ENCODE assay signal across 1 cellular context in genomic region chr14:50532502-50533313, GRCh38.
TF ChIP-seq lines count a peak whose summit lies in the region.

TSS of gene MAP4K5 (minus strand) at chr14:50532569. CDS start at chr14:50532049, 520 bp downstream.

TF ChIP-seq in HepG2, 621 proteins besides CTCF, POLR2A, EP300 and RAD21 (continued from another document and continues in another):
- no peak for TF ChIP-seq ZBTB4 (CRISPR knock-in tag; IDR thresholded peaks at IDR 0.05; ENCODE audit: borderline replicate concordance)
- TF ChIP-seq TOE1 (CRISPR knock-in tag; IDR thresholded peaks at IDR 0.05): no peak
- peak; percentile 51; the same call in 1 of the 2 replicates for TF ChIP-seq ZNF609 (CRISPR knock-in tag; IDR thresholded peaks at IDR 0.05; ENCODE audit: borderline replicate concordance)
- no peak for TF ChIP-seq KLF11 (CRISPR knock-in tag; IDR thresholded peaks at IDR 0.05)
- peak; percentile 78; the same call in 1 of the 2 replicates for TF ChIP-seq ZIK1 (CRISPR knock-in tag; IDR thresholded peaks at IDR 0.05; ENCODE audit: borderline replicate concordance, low read depth)
- TF ChIP-seq FOSL2 (CRISPR knock-in tag; IDR thresholded peaks at IDR 0.05): peak; percentile 45; the same call in 1 of the 2 replicates
- peak; percentile 65 for TF ChIP-seq DMAP1 (CRISPR knock-in tag; IDR thresholded peaks at IDR 0.05)
- no peak for TF ChIP-seq REXO4 (CRISPR knock-in tag; IDR thresholded peaks at IDR 0.05; ENCODE audit: borderline replicate concordance)
- TF ChIP-seq SNRNP70 (IDR thresholded peaks at IDR 0.05; ENCODE audit: low read depth, low read length): no peak
- no peak for TF ChIP-seq ZNF503 (CRISPR knock-in tag; IDR thresholded peaks at IDR 0.05)
- TF ChIP-seq ZNF839 (CRISPR knock-in tag; IDR thresholded peaks at IDR 0.05; ENCODE audit: borderline replicate concordance): peak; percentile 79; the same call in 1 of the 2 replicates
- no peak for TF ChIP-seq SOX13 (IDR thresholded peaks at IDR 0.05)
- TF ChIP-seq SOX13 (CRISPR knock-in tag; conservative IDR thresholded peaks at IDR 0.05 in 1 of 2, IDR thresholded peaks at IDR 0.05 in 1 of 2): peak in 1 of 2 experiments; percentile 14; a peak in 1 of 4 replicates
- no peak for TF ChIP-seq MED8 (CRISPR knock-in tag; IDR thresholded peaks at IDR 0.05; ENCODE audit: insufficient replicate concordance)
- no peak for TF ChIP-seq ZBTB39 (CRISPR knock-in tag; IDR thresholded peaks at IDR 0.05)
- TF ChIP-seq STAG1 (CRISPR knock-in tag; IDR thresholded peaks at IDR 0.05): peak; percentile 98
- TF ChIP-seq HDAC6 (IDR thresholded peaks at IDR 0.05; ENCODE audit: low read depth, low read length): no peak
- TF ChIP-seq ZSCAN5A (CRISPR knock-in tag; IDR thresholded peaks at IDR 0.05; ENCODE audit: borderline replicate concordance): no peak
- peak; percentile 49; the same call in 1 of the 2 replicates for TF ChIP-seq TFDP1 (CRISPR knock-in tag; IDR thresholded peaks at IDR 0.05; ENCODE audit: borderline replicate concordance)
- TF ChIP-seq IKZF4 (CRISPR knock-in tag; IDR thresholded peaks at IDR 0.05; ENCODE audit: borderline replicate concordance, low read depth, not compliant biosample characterization): no peak
- TF ChIP-seq NR0B2 (CRISPR knock-in tag; IDR thresholded peaks at IDR 0.05): peak; percentile 85; the same call in 1 of the 2 replicates
- TF ChIP-seq STAT6 (CRISPR knock-in tag; IDR thresholded peaks at IDR 0.05; ENCODE audit: borderline replicate concordance): no peak
- no peak for TF ChIP-seq ZNF615 (CRISPR knock-in tag; IDR thresholded peaks at IDR 0.05; ENCODE audit: borderline replicate concordance)
- no peak for TF ChIP-seq PLSCR1 (CRISPR knock-in tag; IDR thresholded peaks at IDR 0.05; ENCODE audit: borderline replicate concordance)
- TF ChIP-seq ZNF205 (CRISPR knock-in tag; IDR thresholded peaks at IDR 0.05): no peak
- no peak for TF ChIP-seq ZNF136 (CRISPR knock-in tag; IDR thresholded peaks at IDR 0.05; ENCODE audit: low read depth)
- TF ChIP-seq PHF8 (CRISPR knock-in tag; IDR thresholded peaks at IDR 0.05): peak; percentile 8; the same call in 1 of the 2 replicates
- no peak for TF ChIP-seq ZNF766 (CRISPR knock-in tag; IDR thresholded peaks at IDR 0.05; ENCODE audit: borderline replicate concordance)
- no peak for TF ChIP-seq NFATC3 (CRISPR knock-in tag; IDR thresholded peaks at IDR 0.05)
- TF ChIP-seq ZNF616 (CRISPR knock-in tag; IDR thresholded peaks at IDR 0.05; ENCODE audit: low read depth): no peak; the same call in 1 of the 2 replicates
- no peak for TF ChIP-seq ZNF775 (CRISPR knock-in tag; IDR thresholded peaks at IDR 0.05; ENCODE audit: borderline replicate concordance)
- no peak for TF ChIP-seq NCOA1 (CRISPR knock-in tag; IDR thresholded peaks at IDR 0.05)
- TF ChIP-seq TAF1 (CRISPR knock-in tag; IDR thresholded peaks at IDR 0.05): peak; percentile 29; the same call in 1 of the 2 replicates
- no peak for TF ChIP-seq ZNF138 (CRISPR knock-in tag; IDR thresholded peaks at IDR 0.05; ENCODE audit: low read depth)
- no peak for TF ChIP-seq NCOA2 (CRISPR knock-in tag; IDR thresholded peaks at IDR 0.05)
- no peak for TF ChIP-seq NR1H2 (CRISPR knock-in tag; IDR thresholded peaks at IDR 0.05; ENCODE audit: borderline replicate concordance, low read depth)
- TF ChIP-seq KDM6A (CRISPR knock-in tag; IDR thresholded peaks at IDR 0.05; ENCODE audit: low read depth): no peak
- no peak for TF ChIP-seq CHD4 (IDR thresholded peaks at IDR 0.05; ENCODE audit: borderline replicate concordance, low read length)
- TF ChIP-seq CENPT (CRISPR knock-in tag; IDR thresholded peaks at IDR 0.05; ENCODE audit: low read depth): peak; percentile 51; the same call in 1 of the 2 replicates
- TF ChIP-seq NFIB (CRISPR knock-in tag; IDR thresholded peaks at IDR 0.05; ENCODE audit: borderline replicate concordance): no peak
- no peak; the same call in 1 of the 2 replicates for TF ChIP-seq ZNF547 (CRISPR knock-in tag; IDR thresholded peaks at IDR 0.05)
- TF ChIP-seq KLF16 (CRISPR knock-in tag; IDR thresholded peaks at IDR 0.05): peak in 1 of 2 experiments; percentile 52; a peak in 1 of 4 replicates
- no peak for TF ChIP-seq ATF1 (CRISPR knock-in tag; IDR thresholded peaks at IDR 0.05)
- peak; percentile 72; the same call in 1 of the 2 replicates for TF ChIP-seq ZNF563 (CRISPR knock-in tag; IDR thresholded peaks at IDR 0.05)
- peak; percentile 35; the same call in 1 of the 2 replicates for TF ChIP-seq NCOR1 (IDR thresholded peaks at IDR 0.05; ENCODE audit: borderline replicate concordance, low read length)
- TF ChIP-seq POLR2AphosphoS5 (IDR thresholded peaks at IDR 0.05; ENCODE audit: low read depth, low read length): no peak
